9 cellular contexts compared by ENCODE assay signal in genomic region chr7:158816271-158816670, GRCh38. TPM values are rescaled to one million over a fixed set of nuclear protein-coding genes. Genes with fewer than 3 reads are reported as not detected.
DNase-seq lines count a peak whose midpoint lies in the region; ATAC-seq and TF ChIP-seq lines count a peak whose summit lies in the region.
"Had no signal": no experiment of that assay in that cellular context is flagged by ENCODE, and none has a peak within 500 bp of the region (broad histone marks: within the 10 kb centered on the region; RNA-seq: fewer than 3 reads in every experiment).

No MANE protein-coding gene starts in this region.

- intact Hi-C loops in CD4-positive, alpha-beta T cell (cut with DNase I, micrococcal nuclease) = loop anchor here in 1 of 2 experiments (2.0 kb wide), 1 partner anchor 37 kb away; no protein-coding TSS in a partner anchor
- intact Hi-C loops in esophagus squamous epithelium (cut with DNase I) = no loop called here
- intact Hi-C loops in ovary (cut with DNase I) = loop anchor here in 2 of 4 donors (2.0 to 10.0 kb wide), 2 partner anchors 15 to 81 kb away; no protein-coding TSS in a partner anchor

- peaks cover 63 to 89% (median 75%) of the 10 kb centered on the region in 3 donors for H3K4me1 ChIP-seq in esophagus squamous epithelium
- H3K4me1 ChIP-seq in ovary (ENCODE audit: insufficient read depth) = peaks cover 37% of the 10 kb centered on the region

- DNase-seq in CD4-positive, alpha-beta T cell = no peak
- no peak for DNase-seq in RWPE1 (ENCODE audit: low spot score)
- DNase-seq in esophagus squamous epithelium (lab: John Stamatoyannopoulos, UW) = no peak
- no peak for DNase-seq in progenitor cell of endocrine pancreas (ENCODE audit: low spot score, unreplicated experiment)
- no peak for DNase-seq in WERI-Rb-1
- DNase-seq in ovary = no peak
- DNase-seq in NOMO-1 treated with DMSO at 0.1 percent for 48 hours (lab: John Stamatoyannopoulos, UW; ENCODE audit: unreplicated experiment) = no peak
- DNase-seq: NCI-H526 treated with DMSO at 0.1 percent for 48 hours had no signal

- CTCF ChIA-PET in CD4-positive, alpha-beta T cell (lab: Charles Lee) = interaction anchor here (0.9 to 1.5 kb wide), 2 partner anchors 13 to 161 kb away, joined by 3 to 4 read pairs; partner anchors contain the start of gene ESYT2
- CTCF ChIA-PET in RWPE1 (lab: Yijun Ruan, JAX) = interaction anchor here (0.6 kb wide), 1 partner anchor 66 kb away, joined by 3 read pairs; no protein-coding TSS in a partner anchor

- H3K27me3 Mint-ChIP-seq in CD4-positive, alpha-beta T cell = no peaks in the 10 kb centered on the region
- H3K27me3 Mint-ChIP-seq in progenitor cell of endocrine pancreas = no peaks in the 10 kb centered on the region

- no peaks in the 10 kb centered on the region for H3K9me3 ChIP-seq in CD4-positive, alpha-beta T cell (ENCODE audit: control insufficient read depth, low read length)
- H3K9me3 ChIP-seq in esophagus squamous epithelium = no peaks in the 10 kb centered on the region
- no peaks in the 10 kb centered on the region for H3K9me3 ChIP-seq in WERI-Rb-1 (ENCODE audit: severe bottlenecking)
- H3K9me3 ChIP-seq in ovary = no peaks in the 10 kb centered on the region

- 54 to 59% methylated on average over 3 of the region's 3 CpGs for WGBS in esophagus squamous epithelium, 2 donors
- WGBS in ovary, 3 donors = 47 to 57% (median 54%) methylated on average over 3 of the region's 3 CpGs

- H3K9me3 Mint-ChIP-seq in CD4-positive, alpha-beta T cell = no peaks in the 10 kb centered on the region
- H3K9me3 Mint-ChIP-seq in progenitor cell of endocrine pancreas (ENCODE audit: low read depth) = no peaks in the 10 kb centered on the region

- peak overlapping the region; percentile 88 for H3K27ac ChIP-seq in CD4-positive, alpha-beta T cell (ENCODE audit: low read depth, low read length)
- peak overlapping the region; percentile 68 for H3K27ac ChIP-seq in RWPE1
- peak overlapping the region; percentile 91 to 97 (median 94) for H3K27ac ChIP-seq in esophagus squamous epithelium
- no peak overlapping the region for H3K27ac ChIP-seq in WERI-Rb-1
- H3K27ac ChIP-seq in ovary = peak overlapping the region in 1 of 2 donors; percentile 20

- TF ChIP-seq CTCF in CD4-positive, alpha-beta T cell (IDR thresholded peaks at IDR 0.05) = no peak
- TF ChIP-seq CTCF in RWPE1 (conservative IDR thresholded peaks at IDR 0.05; ENCODE audit: low read depth) (no peak), esophagus squamous epithelium (IDR thresholded peaks at IDR 0.05) (no peak), progenitor cell of endocrine pancreas (IDR thresholded peaks at IDR 0.05; ENCODE audit: unreplicated experiment) (no peak), WERI-Rb-1 (IDR thresholded peaks at IDR 0.05; ENCODE audit: low read depth, low read length) (no peak), ovary (IDR thresholded peaks at IDR 0.05) (no peak)

- TF ChIP-seq EP300 in ovary (IDR thresholded peaks at IDR 0.05) = no peak

- TF ChIP-seq POLR2A in esophagus squamous epithelium (IDR thresholded peaks at IDR 0.05) (no peak), ovary (IDR thresholded peaks at IDR 0.05) (no peak)

- ATAC-seq in CD4-positive, alpha-beta T cell (ENCODE audit: poor library complexity) = no peak
- no peak for ATAC-seq in GM21619 (IDR thresholded peaks at IDR 0.05; ENCODE audit: unreplicated experiment)

- H3K27me3 ChIP-seq in CD4-positive, alpha-beta T cell (ENCODE audit: control insufficient read depth, insufficient read depth, low read length) = no peaks in the 10 kb centered on the region
- H3K27me3 ChIP-seq in esophagus squamous epithelium (no peaks in the 10 kb centered on the region), WERI-Rb-1 (ENCODE audit: insufficient read depth, low read depth, severe bottlenecking) (no peaks in the 10 kb centered on the region), ovary (no peaks in the 10 kb centered on the region)

- peak overlapping the region; percentile 84 for H3K4me3 Mint-ChIP-seq in CD4-positive, alpha-beta T cell
- no peak overlapping the region for H3K4me3 Mint-ChIP-seq in progenitor cell of endocrine pancreas (ENCODE audit: low read depth)

- peaks cover 100% of the 10 kb centered on the region for H3K4me1 Mint-ChIP-seq in CD4-positive, alpha-beta T cell (ENCODE audit: low read depth)
- H3K4me1 Mint-ChIP-seq in progenitor cell of endocrine pancreas (ENCODE audit: low read depth) = peaks cover 43% of the 10 kb centered on the region

- no peaks in the 10 kb centered on the region for H3K36me3 ChIP-seq in esophagus squamous epithelium
- no peaks in the 10 kb centered on the region for H3K36me3 ChIP-seq in WERI-Rb-1
- H3K36me3 ChIP-seq in ovary = no peaks in the 10 kb centered on the region

- H3K4me3 ChIP-seq in esophagus squamous epithelium (peak overlapping the region in 3 of 4 donors; percentile 15 to 42 (median 17)), WERI-Rb-1 (ENCODE audit: low read depth, low read length) (no peak overlapping the region), ovary (no peak overlapping the region)

- H3K27ac Mint-ChIP-seq in CD4-positive, alpha-beta T cell = peak overlapping the region; percentile 97
- peak overlapping the region; percentile 71 for H3K27ac Mint-ChIP-seq in progenitor cell of endocrine pancreas

- POLR2A ChIA-PET in CD4-positive, alpha-beta T cell (lab: Charles Lee) = interaction anchor here (1.4 to 12.1 kb wide), 3 partner anchors 9 to 47 kb away, joined by 3 to 256 read pairs (median 4); partner anchors contain the start of gene ESYT2
- POLR2A ChIA-PET in RWPE1 (lab: Yijun Ruan, JAX; ENCODE audit: low non-redundant PET) = no interaction called here

- peaks cover 30% of the 10 kb centered on the region for H3K36me3 Mint-ChIP-seq in CD4-positive, alpha-beta T cell (ENCODE audit: low read depth)
- no peaks in the 10 kb centered on the region for H3K36me3 Mint-ChIP-seq in progenitor cell of endocrine pancreas (ENCODE audit: insufficient read depth)

RNA-seq across cellular contexts. Expression of gene ESYT2, which starts 13.0 kb away (rescaled TPM):
- 100 to 1,000 TPM; 106 to 112 TPM for total RNA-seq in CD4-positive, alpha-beta T cell
- 10 to 100 TPM; 52.1 to 94.2 (median 60.5) TPM for total RNA-seq in esophagus squamous epithelium
- 29.4 and 30.0 TPM in 2 replicates for total RNA-seq in progenitor cell of endocrine pancreas
- 100 to 1,000 TPM in 3 of 7 donors, 10 to 100 TPM in 4; 72.8 to 147 (median 95.9) TPM for total RNA-seq in ovary
- polyA plus RNA-seq in ovary = 10 to 100 TPM; 42.7 to 83.0 TPM

RNA-seq across cellular contexts. Expression of gene DYNC2I1, which starts 40.1 kb away (rescaled TPM):
- 10 to 100 TPM; 12.9 to 14.1 TPM for total RNA-seq in CD4-positive, alpha-beta T cell
- total RNA-seq in esophagus squamous epithelium = 10 to 100 TPM in 1 of 4 donors, 1 to 10 TPM in 3; 6.4 to 15.1 (median 7.3) TPM
- total RNA-seq in progenitor cell of endocrine pancreas = 37.3 and 39.7 TPM in 2 replicates
- total RNA-seq in ovary = 10 to 100 TPM; 17.8 to 24.1 (median 22.9) TPM
- polyA plus RNA-seq in ovary = 10 to 100 TPM; 13.4 to 15.5 TPM

Comparison
In these comparisons a context has a peak if more than half of its experiments do, and no peak if none do; other contexts are left out.
1. H3K4me3 ChIP-seq: peak in esophagus squamous epithelium (3 of 4); none in WERI-Rb-1 (single experiment) and ovary (single experiment).